ENCODE assay signal across 17 cellular contexts in the genomic region with DNA sequence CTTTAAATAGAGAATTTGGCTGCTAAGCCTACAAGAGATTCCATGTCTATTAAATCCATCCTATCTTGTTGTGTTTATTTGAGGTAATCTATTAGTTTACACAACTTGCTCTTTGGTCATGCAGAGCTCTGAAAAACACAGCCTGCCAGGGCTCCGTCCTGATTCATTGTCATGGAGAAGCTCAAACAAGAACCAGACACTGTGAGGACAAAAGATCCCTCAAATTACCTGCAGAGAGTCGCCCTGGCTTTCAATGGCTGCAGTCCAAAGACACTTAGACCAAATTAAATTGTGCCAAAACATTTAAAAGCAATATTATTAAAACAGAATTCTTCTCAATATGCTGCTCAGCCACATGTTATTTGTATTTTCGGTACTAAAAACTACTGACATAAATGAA.
DNase-seq lines count a peak whose midpoint lies in the region; ATAC-seq and TF ChIP-seq lines count a peak whose summit lies in the region.
"Had no signal": no experiment of that assay in that cellular context is flagged by ENCODE, and none has a peak within 500 bp of the region (broad histone marks: within the 10 kb centered on the region; RNA-seq: fewer than 3 reads in every experiment).

No MANE protein-coding gene starts in this region.

- peak; percentile 83 for ATAC-seq in SK-N-SH treated with all-trans-retinoic acid at 6 μM for 48 hours
- no peak for ATAC-seq in GM19035 (IDR thresholded peaks at IDR 0.05; ENCODE audit: unreplicated experiment)
- ATAC-seq: activated naive CD4-positive, alpha-beta T cell treated with anti-CD3 and anti-CD28 coated beads, Interleukin-2, amount 50 U/mL, for 72 hours; GM12878; left cardiac atrium; natural killer cell had no signal

- DNase-seq in DMS153 treated with DMSO at 0.1 percent for 48 hours (lab: John Stamatoyannopoulos, UW; ENCODE audit: unreplicated experiment) (peak; percentile 89), NCI-H1930 (lab: John Stamatoyannopoulos, UW) (peak; percentile 39 to 48), SKM-1 treated with dmso at 0.1 percent for 144 hours (lab: John Stamatoyannopoulos, UW; ENCODE audit: unreplicated experiment) (no peak), NCI-H2107 (lab: John Stamatoyannopoulos, UW) (no peak), NCI-H524 (lab: John Stamatoyannopoulos, UW) (no peak)
- DNase-seq: activated CD8-positive, alpha-beta memory T cell treated with anti-CD3 and anti-CD28 coated beads, Interleukin-2, amount 50 U/mL, for 48 hours; DND-41; left cardiac atrium; natural killer cell; NCI-H510A; right lobe of liver; stimulated activated naive CD4-positive, alpha-beta T cell treated with Interleukin-2 at 50 U/mL for 16 hours had no signal

- H3K36me3 ChIP-seq in iPS-20b (ENCODE audit: insufficient read depth, low read depth, low read length): no peaks in the 10 kb centered on the region
- H3K36me3 ChIP-seq: right lobe of liver had no signal

- peak overlapping the region; percentile 37 for H3K4me3 ChIP-seq in iPS-20b (ENCODE audit: low read length)
- H3K4me3 ChIP-seq: GM12878, right lobe of liver had no signal

- H3K9ac ChIP-seq in iPS-20b (ENCODE audit: low read depth, low read length): no peak overlapping the region

- H3K9me3 ChIP-seq in iPS-20b (ENCODE audit: insufficient read depth, low read depth, low read length): no peaks in the 10 kb centered on the region
- H3K9me3 ChIP-seq: right lobe of liver had no signal

- H3K27ac ChIP-seq in iPS-20b (ENCODE audit: low read length): no peak overlapping the region
- H3K27ac ChIP-seq: right lobe of liver had no signal

- H3K27me3 ChIP-seq in iPS-20b (ENCODE audit: insufficient read depth, low read length): no peaks in the 10 kb centered on the region; the same call in 1 of the 2 replicates
- H3K27me3 ChIP-seq: right lobe of liver had no signal

- peaks cover 22% of the 10 kb centered on the region for H3K4me1 ChIP-seq in iPS-20b (ENCODE audit: insufficient read depth, low read length)
- H3K4me1 ChIP-seq: right lobe of liver had no signal

TF ChIP-seq in SK-N-SH treated with all-trans-retinoic acid at 6 μM for 48 hours, 23 proteins besides CTCF, POLR2A, EP300 and RAD21:
- TF ChIP-seq OSR1 (CRISPR knock-in tag; IDR thresholded peaks at IDR 0.05) (no peak), ISL1 (CRISPR knock-in tag; IDR thresholded peaks at IDR 0.05) (peak; percentile 76), CSDC2 (CRISPR knock-in tag; IDR thresholded peaks at IDR 0.05) (no peak), RARB (CRISPR knock-in tag; IDR thresholded peaks at IDR 0.05) (no peak), PPARA (CRISPR knock-in tag; IDR thresholded peaks at IDR 0.05; ENCODE audit: borderline replicate concordance) (no peak), ZNF8 (CRISPR knock-in tag; IDR thresholded peaks at IDR 0.05) (no peak), TCF4 (CRISPR knock-in tag; IDR thresholded peaks at IDR 0.05; ENCODE audit: borderline replicate concordance) (peak; percentile 31; the same call in 1 of the 2 replicates), ARNTL (CRISPR knock-in tag; IDR thresholded peaks at IDR 0.05; ENCODE audit: borderline replicate concordance, low read depth) (no peak)
- TF ChIP-seq, protein P1, sequence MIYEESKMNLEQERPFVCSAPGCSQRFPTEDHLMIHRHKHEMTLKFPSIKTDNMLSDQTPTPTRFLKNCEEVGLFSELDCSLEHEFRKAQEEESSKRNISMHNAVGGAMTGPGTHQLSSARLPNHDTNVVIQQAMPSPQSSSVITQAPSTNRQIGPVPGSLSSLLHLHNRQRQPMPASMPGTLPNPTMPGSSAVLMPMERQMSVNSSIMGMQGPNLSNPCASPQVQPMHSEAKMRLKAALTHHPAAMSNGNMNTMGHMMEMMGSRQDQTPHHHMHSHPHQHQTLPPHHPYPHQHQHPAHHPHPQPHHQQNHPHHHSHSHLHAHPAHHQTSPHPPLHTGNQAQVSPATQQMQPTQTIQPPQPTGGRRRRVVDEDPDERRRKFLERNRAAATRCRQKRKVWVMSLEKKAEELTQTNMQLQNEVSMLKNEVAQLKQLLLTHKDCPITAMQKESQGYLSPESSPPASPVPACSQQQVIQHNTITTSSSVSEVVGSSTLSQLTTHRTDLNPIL (CRISPR knock-in tag; IDR thresholded peaks at IDR 0.05; ENCODE audit: low read depth): no peak
- TF ChIP-seq, protein P2, sequence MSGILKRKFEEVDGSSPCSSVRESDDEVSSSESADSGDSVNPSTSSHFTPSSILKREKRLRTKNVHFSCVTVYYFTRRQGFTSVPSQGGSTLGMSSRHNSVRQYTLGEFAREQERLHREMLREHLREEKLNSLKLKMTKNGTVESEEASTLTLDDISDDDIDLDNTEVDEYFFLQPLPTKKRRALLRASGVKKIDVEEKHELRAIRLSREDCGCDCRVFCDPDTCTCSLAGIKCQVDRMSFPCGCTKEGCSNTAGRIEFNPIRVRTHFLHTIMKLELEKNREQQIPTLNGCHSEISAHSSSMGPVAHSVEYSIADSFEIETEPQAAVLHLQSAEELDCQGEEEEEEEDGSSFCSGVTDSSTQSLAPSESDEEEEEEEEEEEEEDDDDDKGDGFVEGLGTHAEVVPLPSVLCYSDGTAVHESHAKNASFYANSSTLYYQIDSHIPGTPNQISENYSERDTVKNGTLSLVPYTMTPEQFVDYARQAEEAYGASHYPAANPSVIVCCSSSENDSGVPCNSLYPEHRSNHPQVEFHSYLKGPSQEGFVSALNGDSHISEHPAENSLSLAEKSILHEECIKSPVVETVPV (CRISPR knock-in tag; IDR thresholded peaks at IDR 0.05): no peak
- TF ChIP-seq, protein P3, sequence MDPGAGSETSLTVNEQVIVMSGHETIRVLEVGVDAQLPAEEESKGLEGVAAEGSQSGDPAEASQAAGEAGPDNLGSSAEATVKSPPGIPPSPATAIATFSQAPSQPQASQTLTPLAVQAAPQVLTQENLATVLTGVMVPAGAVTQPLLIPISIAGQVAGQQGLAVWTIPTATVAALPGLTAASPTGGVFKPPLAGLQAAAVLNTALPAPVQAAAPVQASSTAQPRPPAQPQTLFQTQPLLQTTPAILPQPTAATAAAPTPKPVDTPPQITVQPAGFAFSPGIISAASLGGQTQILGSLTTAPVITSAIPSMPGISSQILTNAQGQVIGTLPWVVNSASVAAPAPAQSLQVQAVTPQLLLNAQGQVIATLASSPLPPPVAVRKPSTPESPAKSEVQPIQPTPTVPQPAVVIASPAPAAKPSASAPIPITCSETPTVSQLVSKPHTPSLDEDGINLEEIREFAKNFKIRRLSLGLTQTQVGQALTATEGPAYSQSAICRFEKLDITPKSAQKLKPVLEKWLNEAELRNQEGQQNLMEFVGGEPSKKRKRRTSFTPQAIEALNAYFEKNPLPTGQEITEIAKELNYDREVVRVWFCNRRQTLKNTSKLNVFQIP (CRISPR knock-in tag; IDR thresholded peaks at IDR 0.05; ENCODE audit: borderline replicate concordance, low read depth): no peak
- TF ChIP-seq, protein P4, sequence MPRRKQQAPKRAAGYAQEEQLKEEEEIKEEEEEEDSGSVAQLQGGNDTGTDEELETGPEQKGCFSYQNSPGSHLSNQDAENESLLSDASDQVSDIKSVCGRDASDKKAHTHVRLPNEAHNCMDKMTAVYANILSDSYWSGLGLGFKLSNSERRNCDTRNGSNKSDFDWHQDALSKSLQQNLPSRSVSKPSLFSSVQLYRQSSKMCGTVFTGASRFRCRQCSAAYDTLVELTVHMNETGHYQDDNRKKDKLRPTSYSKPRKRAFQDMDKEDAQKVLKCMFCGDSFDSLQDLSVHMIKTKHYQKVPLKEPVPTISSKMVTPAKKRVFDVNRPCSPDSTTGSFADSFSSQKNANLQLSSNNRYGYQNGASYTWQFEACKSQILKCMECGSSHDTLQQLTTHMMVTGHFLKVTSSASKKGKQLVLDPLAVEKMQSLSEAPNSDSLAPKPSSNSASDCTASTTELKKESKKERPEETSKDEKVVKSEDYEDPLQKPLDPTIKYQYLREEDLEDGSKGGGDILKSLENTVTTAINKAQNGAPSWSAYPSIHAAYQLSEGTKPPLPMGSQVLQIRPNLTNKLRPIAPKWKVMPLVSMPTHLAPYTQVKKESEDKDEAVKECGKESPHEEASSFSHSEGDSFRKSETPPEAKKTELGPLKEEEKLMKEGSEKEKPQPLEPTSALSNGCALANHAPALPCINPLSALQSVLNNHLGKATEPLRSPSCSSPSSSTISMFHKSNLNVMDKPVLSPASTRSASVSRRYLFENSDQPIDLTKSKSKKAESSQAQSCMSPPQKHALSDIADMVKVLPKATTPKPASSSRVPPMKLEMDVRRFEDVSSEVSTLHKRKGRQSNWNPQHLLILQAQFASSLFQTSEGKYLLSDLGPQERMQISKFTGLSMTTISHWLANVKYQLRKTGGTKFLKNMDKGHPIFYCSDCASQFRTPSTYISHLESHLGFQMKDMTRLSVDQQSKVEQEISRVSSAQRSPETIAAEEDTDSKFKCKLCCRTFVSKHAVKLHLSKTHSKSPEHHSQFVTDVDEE (CRISPR knock-in tag; IDR thresholded peaks at IDR 0.05): peak; percentile 29; the same call in 1 of the 2 replicates
- TF ChIP-seq, protein P5, sequence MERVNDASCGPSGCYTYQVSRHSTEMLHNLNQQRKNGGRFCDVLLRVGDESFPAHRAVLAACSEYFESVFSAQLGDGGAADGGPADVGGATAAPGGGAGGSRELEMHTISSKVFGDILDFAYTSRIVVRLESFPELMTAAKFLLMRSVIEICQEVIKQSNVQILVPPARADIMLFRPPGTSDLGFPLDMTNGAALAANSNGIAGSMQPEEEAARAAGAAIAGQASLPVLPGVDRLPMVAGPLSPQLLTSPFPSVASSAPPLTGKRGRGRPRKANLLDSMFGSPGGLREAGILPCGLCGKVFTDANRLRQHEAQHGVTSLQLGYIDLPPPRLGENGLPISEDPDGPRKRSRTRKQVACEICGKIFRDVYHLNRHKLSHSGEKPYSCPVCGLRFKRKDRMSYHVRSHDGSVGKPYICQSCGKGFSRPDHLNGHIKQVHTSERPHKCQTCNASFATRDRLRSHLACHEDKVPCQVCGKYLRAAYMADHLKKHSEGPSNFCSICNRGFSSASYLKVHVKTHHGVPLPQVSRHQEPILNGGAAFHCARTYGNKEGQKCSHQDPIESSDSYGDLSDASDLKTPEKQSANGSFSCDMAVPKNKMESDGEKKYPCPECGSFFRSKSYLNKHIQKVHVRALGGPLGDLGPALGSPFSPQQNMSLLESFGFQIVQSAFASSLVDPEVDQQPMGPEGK (CRISPR knock-in tag; IDR thresholded peaks at IDR 0.05; ENCODE audit: borderline replicate concordance): no peak

Comparison
In these comparisons a context has a peak if more than half of its experiments do, and no peak if none do; other contexts are left out.
1. DNase-seq: peak in DMS153 treated with DMSO at 0.1 percent for 48 hours (single experiment) and NCI-H1930 (2 of 2); none in SKM-1 treated with dmso at 0.1 percent for 144 hours (single experiment), NCI-H2107 (single experiment) and NCI-H524 (0 of 2).